8 cellular contexts compared by ENCODE assay signal in genomic region chr17:35540589-35541404, GRCh38. TPM values are rescaled to one million over a fixed set of nuclear protein-coding genes. Genes with fewer than 3 reads are reported as not detected.
DNase-seq lines count a peak whose midpoint lies in the region; ATAC-seq and TF ChIP-seq lines count a peak whose summit lies in the region.

No MANE protein-coding gene starts in this region.

- H3K4me1 ChIP-seq in CD8-positive, alpha-beta memory T cell (ENCODE audit: insufficient read depth, low read length) = peaks cover 37% of the 10 kb centered on the region
- peaks cover 0 to 54% (median 32%) of the 10 kb centered on the region in 12 donors for H3K4me1 ChIP-seq in heart left ventricle

- TF ChIP-seq CTCF in heart left ventricle (IDR thresholded peaks at IDR 0.05) = no peak

- peak overlapping the region; percentile 71 for H3K4me3 ChIP-seq in CD8-positive, alpha-beta memory T cell (ENCODE audit: low read length)
- peak overlapping the region in 9 of 12 donors; percentile 32 to 57 (median 42) for H3K4me3 ChIP-seq in heart left ventricle

- H3K9me3 ChIP-seq in CD8-positive, alpha-beta memory T cell (ENCODE audit: low read length) = no peaks in the 10 kb centered on the region
- H3K9me3 ChIP-seq in heart left ventricle = no peaks in the 10 kb centered on the region

- H3K27ac Mint-ChIP-seq in CD8-positive, alpha-beta memory T cell = peak overlapping the region; percentile 91 to 100 (median 97)
- H3K27ac Mint-ChIP-seq in activated T-helper 1 cell treated with anti-CD3 and anti-CD28 coated beads, Interleukin-12 subunit alpha, Interleukin-12 subunit beta, Interleukin-2, Interleukin-4 antibody, amounts not matched to agents 30 ng/mL and 10 ng/mL and 1 ng/mL, durations not matched to agents 14 hours and 24 hours and 36 hours = peak overlapping the region; percentile 96

- ATAC-seq in heart left ventricle = peak; percentile 28 to 75 (median 60)
- ATAC-seq in GM18498 (IDR thresholded peaks at IDR 0.05; ENCODE audit: unreplicated experiment) = no peak

- CTCF ChIA-PET in CD8-positive, alpha-beta memory T cell (lab: Charles Lee) = interaction anchor here (1.0 to 13.3 kb wide), 4 partner anchors 38 to 370 kb away, joined by 4 to 167 read pairs (median 9); partner anchors contain the start of gene PEX12

- DNase-seq in CD8-positive, alpha-beta memory T cell = peak in 4 of 5 donors; percentile 23 to 58 (median 43)
- DNase-seq in MV-4-11 (lab: John Stamatoyannopoulos, UW) (peak; percentile 70), heart left ventricle (peak; percentile 40 to 68 (median 56)), NCI-H526 treated with DMSO at 0.1 percent for 48 hours (lab: John Stamatoyannopoulos, UW) (no peak), occipital lobe (lab: John Stamatoyannopoulos, UW) (no peak)
- no peak for DNase-seq in activated T-helper 1 cell treated with anti-CD3 and anti-CD28 coated beads, Interleukin-12 subunit alpha, Interleukin-12 subunit beta, Interleukin-2, Interleukin-4 antibody, amounts not matched to agents 30 ng/mL and 10 ng/mL and 1 ng/mL, durations not matched to agents 14 hours and 24 hours and 36 hours (ENCODE audit: low spot score)
- DNase-seq in stimulated activated CD4-positive, alpha-beta T cell treated with anti-CD3 and anti-CD28 coated beads, Interleukin-4, amount 100 ng/mL, for 24 hours = peak; percentile 50

- peak overlapping the region; percentile 74 for H3K27ac ChIP-seq in CD8-positive, alpha-beta memory T cell (ENCODE audit: low read depth, low read length)
- H3K27ac ChIP-seq in heart left ventricle = peak overlapping the region; percentile 50 to 93 (median 60)

- no peaks in the 10 kb centered on the region for H3K9me3 Mint-ChIP-seq in CD8-positive, alpha-beta memory T cell
- no peaks in the 10 kb centered on the region for H3K9me3 Mint-ChIP-seq in activated T-helper 1 cell treated with anti-CD3 and anti-CD28 coated beads, Interleukin-12 subunit alpha, Interleukin-12 subunit beta, Interleukin-2, Interleukin-4 antibody, amounts not matched to agents 30 ng/mL and 10 ng/mL and 1 ng/mL, durations not matched to agents 14 hours and 24 hours and 36 hours

- TF ChIP-seq POLR2A in heart left ventricle (IDR thresholded peaks at IDR 0.05) = no peak

- peak overlapping the region; percentile 85 to 95 (median 91) for H3K4me3 Mint-ChIP-seq in CD8-positive, alpha-beta memory T cell
- H3K4me3 Mint-ChIP-seq in activated T-helper 1 cell treated with anti-CD3 and anti-CD28 coated beads, Interleukin-12 subunit alpha, Interleukin-12 subunit beta, Interleukin-2, Interleukin-4 antibody, amounts not matched to agents 30 ng/mL and 10 ng/mL and 1 ng/mL, durations not matched to agents 14 hours and 24 hours and 36 hours = peak overlapping the region; percentile 84

- WGBS in heart left ventricle, 4 donors = 50 to 64% (median 53%) methylated on average over 8 of the region's 8 CpGs

- no peaks in the 10 kb centered on the region for H3K27me3 Mint-ChIP-seq in CD8-positive, alpha-beta memory T cell
- no peaks in the 10 kb centered on the region for H3K27me3 Mint-ChIP-seq in activated T-helper 1 cell treated with anti-CD3 and anti-CD28 coated beads, Interleukin-12 subunit alpha, Interleukin-12 subunit beta, Interleukin-2, Interleukin-4 antibody, amounts not matched to agents 30 ng/mL and 10 ng/mL and 1 ng/mL, durations not matched to agents 14 hours and 24 hours and 36 hours (ENCODE audit: insufficient read depth)

- H3K4me1 Mint-ChIP-seq in CD8-positive, alpha-beta memory T cell = peaks cover 43 to 57% (median 51%) of the 10 kb centered on the region in 3 donors
- H3K4me1 Mint-ChIP-seq in activated T-helper 1 cell treated with anti-CD3 and anti-CD28 coated beads, Interleukin-12 subunit alpha, Interleukin-12 subunit beta, Interleukin-2, Interleukin-4 antibody, amounts not matched to agents 30 ng/mL and 10 ng/mL and 1 ng/mL, durations not matched to agents 14 hours and 24 hours and 36 hours (ENCODE audit: low read depth) = peaks cover 48% of the 10 kb centered on the region

- intact Hi-C loops in activated T-helper 1 cell treated with anti-CD3 and anti-CD28 coated beads, Interleukin-12 subunit alpha, Interleukin-12 subunit beta, Interleukin-2, Interleukin-4 antibody, amounts not matched to agents 30 ng/mL and 10 ng/mL and 1 ng/mL, durations not matched to agents 14 hours and 24 hours and 36 hours (cut with micrococcal nuclease) = no loop called here
- intact Hi-C loops in heart left ventricle (cut with DNase I) = loop anchor here in 3 of 10 donors (5.0 kb wide), 3 partner anchors 163 to 998 kb away; no protein-coding TSS in a partner anchor

- POLR2A ChIA-PET in CD8-positive, alpha-beta memory T cell (lab: Charles Lee) = interaction anchor here (2.0 kb wide), 1 partner anchor 227 kb away, joined by 22 read pairs; no protein-coding TSS in a partner anchor

- H3K36me3 Mint-ChIP-seq in CD8-positive, alpha-beta memory T cell = peaks cover 1 to 28% (median 3%) of the 10 kb centered on the region in 3 donors
- H3K36me3 Mint-ChIP-seq in activated T-helper 1 cell treated with anti-CD3 and anti-CD28 coated beads, Interleukin-12 subunit alpha, Interleukin-12 subunit beta, Interleukin-2, Interleukin-4 antibody, amounts not matched to agents 30 ng/mL and 10 ng/mL and 1 ng/mL, durations not matched to agents 14 hours and 24 hours and 36 hours (ENCODE audit: low read depth) = peaks cover 4% of the 10 kb centered on the region

- no peaks in the 10 kb centered on the region for H3K27me3 ChIP-seq in CD8-positive, alpha-beta memory T cell (ENCODE audit: insufficient read depth, low read length, poor library complexity, severe bottlenecking)
- no peaks in the 10 kb centered on the region for H3K27me3 ChIP-seq in heart left ventricle

- H3K36me3 ChIP-seq in CD8-positive, alpha-beta memory T cell (ENCODE audit: insufficient read depth, low read length) = no peaks in the 10 kb centered on the region
- no peaks in the 10 kb centered on the region for H3K36me3 ChIP-seq in heart left ventricle

RNA-seq across cellular contexts. Expression of gene SLFN12L, which starts 3.3 kb away (rescaled TPM):
- 10 to 100 TPM; 48.8 to 50.8 TPM for total RNA-seq in CD8-positive, alpha-beta memory T cell
- polyA plus RNA-seq in CD8-positive, alpha-beta memory T cell = 27.5 TPM
- 45.2 and 49.3 TPM in 2 replicates for total RNA-seq in activated T-helper 1 cell treated with anti-CD3 and anti-CD28 coated beads, Interleukin-12 subunit alpha, Interleukin-12 subunit beta, Interleukin-2, Interleukin-4 antibody, amounts not matched to agents 30 ng/mL and 10 ng/mL and 1 ng/mL, durations not matched to agents 14 hours and 24 hours and 36 hours
- total RNA-seq in heart left ventricle (1 to 10 TPM in 4 of 9 donors, under 1 TPM in 5; 0.25 to 7.3 (median 0.60) TPM), occipital lobe (not detected)
- under 1 TPM; 0.14 to 0.69 TPM for polyA plus RNA-seq in heart left ventricle

RNA-seq across cellular contexts. Expression of gene SLFN14, which starts 19.8 kb away (rescaled TPM):
- under 1 TPM; 0.15 to 0.16 TPM for total RNA-seq in CD8-positive, alpha-beta memory T cell
- 0.13 TPM for polyA plus RNA-seq in CD8-positive, alpha-beta memory T cell
- total RNA-seq in activated T-helper 1 cell treated with anti-CD3 and anti-CD28 coated beads, Interleukin-12 subunit alpha, Interleukin-12 subunit beta, Interleukin-2, Interleukin-4 antibody, amounts not matched to agents 30 ng/mL and 10 ng/mL and 1 ng/mL, durations not matched to agents 14 hours and 24 hours and 36 hours = 0.05 and 0.10 TPM in 2 replicates
- under 1 TPM in 1 of 9 donors, not detected in 8; 0.31 TPM for total RNA-seq in heart left ventricle
- not detected for polyA plus RNA-seq in heart left ventricle
- total RNA-seq in occipital lobe = 0.31 TPM

RNA-seq across cellular contexts. Expression of gene PEX12, which starts 37.6 kb away (rescaled TPM):
- total RNA-seq in CD8-positive, alpha-beta memory T cell = 1 to 10 TPM; 8.3 to 8.5 TPM
- 2.0 TPM for polyA plus RNA-seq in CD8-positive, alpha-beta memory T cell
- total RNA-seq in activated T-helper 1 cell treated with anti-CD3 and anti-CD28 coated beads, Interleukin-12 subunit alpha, Interleukin-12 subunit beta, Interleukin-2, Interleukin-4 antibody, amounts not matched to agents 30 ng/mL and 10 ng/mL and 1 ng/mL, durations not matched to agents 14 hours and 24 hours and 36 hours = 5.0 and 5.9 TPM in 2 replicates
- total RNA-seq in heart left ventricle = 10 to 100 TPM in 2 of 9 donors, 1 to 10 TPM in 7; 6.6 to 10.8 (median 8.8) TPM
- polyA plus RNA-seq in heart left ventricle = 1 to 10 TPM; 2.6 to 5.3 TPM
- total RNA-seq in occipital lobe = 6.6 TPM

RNA-seq across cellular contexts. Expression of gene AP2B1, which starts 46.3 kb away (rescaled TPM):
- total RNA-seq in CD8-positive, alpha-beta memory T cell = 100 to 1,000 TPM; 163 to 178 TPM
- polyA plus RNA-seq in CD8-positive, alpha-beta memory T cell = 67.9 TPM
- 156 and 167 TPM in 2 replicates for total RNA-seq in activated T-helper 1 cell treated with anti-CD3 and anti-CD28 coated beads, Interleukin-12 subunit alpha, Interleukin-12 subunit beta, Interleukin-2, Interleukin-4 antibody, amounts not matched to agents 30 ng/mL and 10 ng/mL and 1 ng/mL, durations not matched to agents 14 hours and 24 hours and 36 hours
- total RNA-seq in heart left ventricle (100 to 1,000 TPM in 7 of 9 donors, 10 to 100 TPM in 2; 67.1 to 166 (median 123) TPM), occipital lobe (123 TPM)
- polyA plus RNA-seq in heart left ventricle = 10 to 100 TPM; 25.0 to 66.0 TPM

Comparison
In these comparisons a context has a peak if more than half of its experiments do, and no peak if none do; other contexts are left out.
1. DNase-seq: peak in CD8-positive, alpha-beta memory T cell (4 of 5), MV-4-11 (single experiment), heart left ventricle (5 of 5) and stimulated activated CD4-positive, alpha-beta T cell treated with anti-CD3 and anti-CD28 coated beads, Interleukin-4, amount 100 ng/mL, for 24 hours (single experiment); none in activated T-helper 1 cell treated with anti-CD3 and anti-CD28 coated beads, Interleukin-12 subunit alpha, Interleukin-12 subunit beta, Interleukin-2, Interleukin-4 antibody, amounts not matched to agents 30 ng/mL and 10 ng/mL and 1 ng/mL, durations not matched to agents 14 hours and 24 hours and 36 hours (single experiment), NCI-H526 treated with DMSO at 0.1 percent for 48 hours (single experiment) and occipital lobe (single experiment).